8 cellular contexts compared by ENCODE assay signal in genomic region chr16:2475413-2476344, GRCh38. TPM values are rescaled to one million over a fixed set of nuclear protein-coding genes. Genes with fewer than 3 reads are reported as not detected.
DNase-seq lines count a peak whose midpoint lies in the region; ATAC-seq and TF ChIP-seq lines count a peak whose summit lies in the region.

No MANE protein-coding gene starts in this region.

- H3K9me3 ChIP-seq in Caco-2: no peaks in the 10 kb centered on the region

- no peaks in the 10 kb centered on the region for H3K36me3 ChIP-seq in Caco-2 (ENCODE audit: control insufficient read depth, insufficient read depth, low read length)

- H3K4me3 Mint-ChIP-seq in Caco-2 (ENCODE audit: unreplicated experiment) (peak overlapping the region; percentile 73), HFFc6 (peak overlapping the region; percentile 69), naive B cell (peak overlapping the region; percentile 65 to 91 (median 78))
- H3K4me3 Mint-ChIP-seq in T-helper 1 cell treated with Interleukin-12 subunit alpha and Interleukin-12 subunit beta and Interleukin-4 antibody, amounts not matched to agents 30 μg/mL and 1 μg/mL, for 36 hours: peak overlapping the region; percentile 57
- peak overlapping the region; percentile 52 for H3K4me3 Mint-ChIP-seq in dendritic cell treated with granulocyte-macrophage colony-stimulating factor and Interleukin-4, amounts not matched to agents 40 ng/mL and 50 ng/mL, for 4 days

- peaks cover 16% of the 10 kb centered on the region for H3K36me3 Mint-ChIP-seq in Caco-2 (ENCODE audit: insufficient read depth, unreplicated experiment)
- no peaks in the 10 kb centered on the region for H3K36me3 Mint-ChIP-seq in HFFc6 (ENCODE audit: low read depth)
- H3K36me3 Mint-ChIP-seq in T-helper 1 cell treated with Interleukin-12 subunit alpha and Interleukin-12 subunit beta and Interleukin-4 antibody, amounts not matched to agents 30 μg/mL and 1 μg/mL, for 36 hours (ENCODE audit: low read depth): no peaks in the 10 kb centered on the region
- peaks cover 21% of the 10 kb centered on the region for H3K36me3 Mint-ChIP-seq in dendritic cell treated with granulocyte-macrophage colony-stimulating factor and Interleukin-4, amounts not matched to agents 40 ng/mL and 50 ng/mL, for 4 days (ENCODE audit: low read depth)
- no peaks in the 10 kb centered on the region for H3K36me3 Mint-ChIP-seq in naive B cell

- DNase-seq in Caco-2 (peak in 1 of 2 experiments; percentile 64), HFFc6 (no peak), naive B cell (no peak), DMS79 treated with DMSO at 0.1 percent for 48 hours (lab: John Stamatoyannopoulos, UW) (no peak), NCI-H2029 treated with DMSO at 0.1 percent for 48 hours (lab: John Stamatoyannopoulos, UW) (no peak)

- peaks cover 5% of the 10 kb centered on the region for H3K4me1 Mint-ChIP-seq in Caco-2 (ENCODE audit: low read depth, unreplicated experiment)
- peaks cover 6% of the 10 kb centered on the region; the same call in 1 of the 2 replicates for H3K4me1 Mint-ChIP-seq in HFFc6 (ENCODE audit: low read depth)
- H3K4me1 Mint-ChIP-seq in T-helper 1 cell treated with Interleukin-12 subunit alpha and Interleukin-12 subunit beta and Interleukin-4 antibody, amounts not matched to agents 30 μg/mL and 1 μg/mL, for 36 hours (ENCODE audit: low read depth): peaks cover 13% of the 10 kb centered on the region
- H3K4me1 Mint-ChIP-seq in dendritic cell treated with granulocyte-macrophage colony-stimulating factor and Interleukin-4, amounts not matched to agents 40 ng/mL and 50 ng/mL, for 4 days (ENCODE audit: low read depth): peaks cover 39% of the 10 kb centered on the region
- peaks cover 13 to 25% (median 17%) of the 10 kb centered on the region in 3 donors for H3K4me1 Mint-ChIP-seq in naive B cell

- no peaks in the 10 kb centered on the region for H3K27me3 Mint-ChIP-seq in Caco-2 (ENCODE audit: insufficient read depth, unreplicated experiment)
- no peaks in the 10 kb centered on the region; the same call in 1 of the 2 replicates for H3K27me3 Mint-ChIP-seq in HFFc6 (ENCODE audit: insufficient read depth)
- peaks cover 21% of the 10 kb centered on the region for H3K27me3 Mint-ChIP-seq in T-helper 1 cell treated with Interleukin-12 subunit alpha and Interleukin-12 subunit beta and Interleukin-4 antibody, amounts not matched to agents 30 μg/mL and 1 μg/mL, for 36 hours (ENCODE audit: low read depth)
- peaks cover 22% of the 10 kb centered on the region for H3K27me3 Mint-ChIP-seq in dendritic cell treated with granulocyte-macrophage colony-stimulating factor and Interleukin-4, amounts not matched to agents 40 ng/mL and 50 ng/mL, for 4 days
- H3K27me3 Mint-ChIP-seq in naive B cell: peaks cover 0 to 8% (median 8%) of the 10 kb centered on the region in 3 donors

- CTCF ChIA-PET in Caco-2 (lab: Charles Lee): interaction anchor here (1.7 kb wide), 1 partner anchor 26 kb away, joined by 8 read pairs; no protein-coding TSS in a partner anchor

- POLR2A ChIA-PET in Caco-2 (lab: Charles Lee): interaction anchor here (1.3 kb wide), 1 partner anchor 16 kb away, joined by 4 read pairs; the partner anchor contains the start of gene TEDC2

- H3K4me1 ChIP-seq in Caco-2: peaks cover 24% of the 10 kb centered on the region

- ATAC-seq in naive B cell (ENCODE audit: low read depth in 2 of 2): peak; percentile 15 to 28
- ATAC-seq in GM18519 (IDR thresholded peaks at IDR 0.05; ENCODE audit: low FRiP score, unreplicated experiment): no peak

- H3K27ac Mint-ChIP-seq in Caco-2 (ENCODE audit: unreplicated experiment): no peak overlapping the region
- no peak overlapping the region for H3K27ac Mint-ChIP-seq in HFFc6
- H3K27ac Mint-ChIP-seq in T-helper 1 cell treated with Interleukin-12 subunit alpha and Interleukin-12 subunit beta and Interleukin-4 antibody, amounts not matched to agents 30 μg/mL and 1 μg/mL, for 36 hours: no peak overlapping the region
- H3K27ac Mint-ChIP-seq in dendritic cell treated with granulocyte-macrophage colony-stimulating factor and Interleukin-4, amounts not matched to agents 40 ng/mL and 50 ng/mL, for 4 days: no peak overlapping the region
- H3K27ac Mint-ChIP-seq in naive B cell: peak overlapping the region in 3 of 6 donors; percentile 39 to 66 (median 57)

- no peaks in the 10 kb centered on the region for H3K9me3 Mint-ChIP-seq in Caco-2 (ENCODE audit: unreplicated experiment)
- H3K9me3 Mint-ChIP-seq in HFFc6: no peaks in the 10 kb centered on the region
- no peaks in the 10 kb centered on the region for H3K9me3 Mint-ChIP-seq in T-helper 1 cell treated with Interleukin-12 subunit alpha and Interleukin-12 subunit beta and Interleukin-4 antibody, amounts not matched to agents 30 μg/mL and 1 μg/mL, for 36 hours
- no peaks in the 10 kb centered on the region for H3K9me3 Mint-ChIP-seq in dendritic cell treated with granulocyte-macrophage colony-stimulating factor and Interleukin-4, amounts not matched to agents 40 ng/mL and 50 ng/mL, for 4 days
- H3K9me3 Mint-ChIP-seq in naive B cell: no peaks in the 10 kb centered on the region

- BruUV-seq in Caco-2 (replicated peaks; lab: Mats Ljungman, UMichigan): no TSS peak

- H3K27me3 ChIP-seq in Caco-2 (replicated peaks; ENCODE audit: control insufficient read depth, insufficient read depth, low read length): no peaks in the 10 kb centered on the region

- H3K4me3 ChIP-seq in Caco-2 (ENCODE audit: low read depth, low read length): peak overlapping the region; percentile 92

- intact Hi-C loops in Caco-2 (cut with micrococcal nuclease; ENCODE audit: unreplicated experiment): loop anchor here (2.0 kb wide), 1 partner anchor 25 kb away; no protein-coding TSS in a partner anchor
- intact Hi-C loops in dendritic cell treated with granulocyte-macrophage colony-stimulating factor and Interleukin-4, amounts not matched to agents 40 ng/mL and 50 ng/mL, for 4 days (cut with micrococcal nuclease): loop anchor here (2.0 kb wide), 1 partner anchor 25 kb away; no protein-coding TSS in a partner anchor

- no peak for TF ChIP-seq CTCF in Caco-2 (IDR thresholded peaks at IDR 0.05; ENCODE audit: insufficient read depth in 1 of 2, low read depth in 1 of 2, low read length in 1 of 2, severe bottlenecking in 1 of 2, unreplicated experiment in 1 of 2)
- TF ChIP-seq CTCF in HFFc6 (IDR thresholded peaks at IDR 0.05): no peak

RNA-seq across cellular contexts. Expression of gene TBC1D24, which starts 0.8 kb away (rescaled TPM):
- total RNA-seq in Caco-2 (2022): 20.8 and 22.6 TPM in 2 replicates
- 10 to 100 TPM; 15.8 to 30.3 (median 19.0) TPM for total RNA-seq in HFFc6 (2021; fragmentation: NEBNext Ultra II Directional; extraction: Animal tissue kit (Norgen Biotek cat#: 25700))
- 1 to 10 TPM in 4 of 6 donors, under 1 TPM in 2; 0.22 to 3.3 (median 2.5) TPM for polyA plus RNA-seq in naive B cell (ENCODE audit: low read depth in 6 of 6)

RNA-seq across cellular contexts. Expression of gene NTN3, which starts 4.6 kb away (rescaled TPM):
- 0.30 and 0.39 TPM in 2 replicates for total RNA-seq in Caco-2 (2022)
- total RNA-seq in HFFc6 (2021; fragmentation: NEBNext Ultra II Directional; extraction: Animal tissue kit (Norgen Biotek cat#: 25700)): under 1 TPM; 0.22 to 0.47 (median 0.33) TPM
- not detected for polyA plus RNA-seq in naive B cell (ENCODE audit: low read depth in 6 of 6)

RNA-seq across cellular contexts. Expression of gene TEDC2, which starts 15.8 kb away (rescaled TPM):
- total RNA-seq in Caco-2 (2022): 29.0 and 30.6 TPM in 2 replicates
- 1 to 10 TPM; 3.6 to 8.3 (median 8.0) TPM for total RNA-seq in HFFc6 (2021; fragmentation: NEBNext Ultra II Directional; extraction: Animal tissue kit (Norgen Biotek cat#: 25700))
- polyA plus RNA-seq in naive B cell (ENCODE audit: low read depth in 6 of 6): 1 to 10 TPM in 1 of 6 donors, under 1 TPM in 3, not detected in 2; 0.16 to 1.7 (median 0.58) TPM

RNA-seq across cellular contexts. Expression of gene ATP6V0C, which starts 38.1 kb away (rescaled TPM):
- total RNA-seq in Caco-2 (2022): 200 and 204 TPM in 2 replicates
- total RNA-seq in HFFc6 (2021; fragmentation: NEBNext Ultra II Directional; extraction: Animal tissue kit (Norgen Biotek cat#: 25700)): 100 to 1,000 TPM; 303 to 341 (median 309) TPM
- 100 to 1,000 TPM in 3 of 6 donors, 10 to 100 TPM in 3; 75.4 to 114 (median 98.1) TPM for polyA plus RNA-seq in naive B cell (ENCODE audit: low read depth in 6 of 6)

RNA-seq across cellular contexts. Expression of gene AMDHD2, which starts 44.5 kb away (rescaled TPM):
- total RNA-seq in Caco-2 (2022): 62.3 and 67.2 TPM in 2 replicates
- 10 to 100 TPM; 15.6 to 19.3 (median 18.6) TPM for total RNA-seq in HFFc6 (2021; fragmentation: NEBNext Ultra II Directional; extraction: Animal tissue kit (Norgen Biotek cat#: 25700))
- polyA plus RNA-seq in naive B cell (ENCODE audit: low read depth in 6 of 6): 10 to 100 TPM; 17.6 to 24.0 (median 20.5) TPM
